ENCODE assay signal across 11 cellular contexts in the genomic region with DNA sequence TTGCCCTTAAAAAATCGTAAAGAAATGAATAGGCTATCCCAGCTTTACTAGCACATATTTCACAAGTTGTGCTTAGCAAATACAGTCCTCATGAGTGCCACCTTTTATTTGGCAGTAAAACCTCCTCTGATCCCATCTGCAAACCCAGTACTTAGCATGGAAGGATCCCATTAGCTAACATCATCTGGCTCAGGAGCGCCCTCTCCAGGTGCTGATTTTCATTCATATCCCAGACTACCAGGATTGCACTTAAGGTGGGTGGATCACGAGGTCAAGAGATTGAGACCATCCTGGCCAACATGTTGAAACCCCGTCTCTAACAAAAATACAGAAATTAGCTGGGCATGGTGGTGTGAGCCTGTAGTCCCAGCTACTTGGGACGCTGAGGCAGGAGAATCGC.
DNase-seq lines count a peak whose midpoint lies in the region; ATAC-seq and TF ChIP-seq lines count a peak whose summit lies in the region.
"Had no signal": no experiment of that assay in that cellular context is flagged by ENCODE, and none has a peak within 500 bp of the region (broad histone marks: within the 10 kb centered on the region; RNA-seq: fewer than 3 reads in every experiment).

No MANE protein-coding gene starts in this region.

- H3K27ac ChIP-seq in DOHH2 (ENCODE audit: low read depth, low read length) (no peak overlapping the region), ovary (no peak overlapping the region)

- H3K27ac Mint-ChIP-seq in chondrocyte (ENCODE audit: unreplicated experiment) = no peak overlapping the region

- H3K4me1 ChIP-seq in DOHH2 (ENCODE audit: control insufficient read depth, low read length) (no peaks in the 10 kb centered on the region), Loucy (ENCODE audit: insufficient read depth, low read length, poor library complexity, severe bottlenecking) (no peaks in the 10 kb centered on the region), ovary (ENCODE audit: insufficient read depth) (no peaks in the 10 kb centered on the region)

- H3K4me3 ChIP-seq in DOHH2 (ENCODE audit: low read length) = no peak overlapping the region
- H3K4me3 ChIP-seq in Loucy (ENCODE audit: low read length, poor library complexity, severe bottlenecking) = no peak overlapping the region
- no peak overlapping the region for H3K4me3 ChIP-seq in ovary

- intact Hi-C loops in ovary (cut with DNase I) = no loop called here

- no peaks in the 10 kb centered on the region for H3K79me2 ChIP-seq in DOHH2 (ENCODE audit: control insufficient read depth, low read length)
- no peaks in the 10 kb centered on the region for H3K79me2 ChIP-seq in Loucy (ENCODE audit: insufficient read depth, low read length)

- no peaks in the 10 kb centered on the region for H3K27me3 Mint-ChIP-seq in chondrocyte (ENCODE audit: low read depth)

- H3K4me3 Mint-ChIP-seq in chondrocyte (ENCODE audit: unreplicated experiment) = no peak overlapping the region

- H3F3A ChIP-seq in DOHH2 (ENCODE audit: control insufficient read depth, insufficient read depth) (no peaks in the 10 kb centered on the region), Loucy (ENCODE audit: low read depth) (no peaks in the 10 kb centered on the region)

- 68 to 80% (median 76%) methylated on average over 6 of the region's 6 CpGs for WGBS in ovary, 3 donors

- ATAC-seq in GM18498 (IDR thresholded peaks at IDR 0.05; ENCODE audit: unreplicated experiment) = no peak
- ATAC-seq: right cardiac atrium had no signal

- H3K9me3 Mint-ChIP-seq in chondrocyte (ENCODE audit: low read depth) = no peaks in the 10 kb centered on the region

- no peaks in the 10 kb centered on the region for H3K36me3 Mint-ChIP-seq in chondrocyte (ENCODE audit: low read depth)

- H3K9me2 ChIP-seq in DOHH2 (replicated peaks; ENCODE audit: control insufficient read depth, low read length) = no peaks in the 10 kb centered on the region
- no peaks in the 10 kb centered on the region for H3K9me2 ChIP-seq in Loucy (replicated peaks; ENCODE audit: low read depth, low read length)

- no peaks in the 10 kb centered on the region for H3K9me3 ChIP-seq in DOHH2 (ENCODE audit: control insufficient read depth, insufficient read depth, low read length)
- H3K9me3 ChIP-seq in Loucy (ENCODE audit: insufficient read depth, low read depth, low read length) = no peaks in the 10 kb centered on the region
- no peaks in the 10 kb centered on the region for H3K9me3 ChIP-seq in ovary

- TF ChIP-seq CTCF in DOHH2 (IDR thresholded peaks at IDR 0.05; ENCODE audit: low read depth, low read length, poor library complexity, severe bottlenecking) (peak; percentile 42), Loucy (conservative IDR thresholded peaks at IDR 0.05; ENCODE audit: low read length) (peak; percentile 65), chondrocyte (IDR thresholded peaks at IDR 0.05) (peak; percentile 44), ovary (IDR thresholded peaks at IDR 0.05) (no peak), GM13976 (IDR thresholded peaks at IDR 0.05; ENCODE audit: borderline replicate concordance, control extremely low read depth, extremely low read depth, insufficient read depth, missing control alignments) (no peak)

- no peak overlapping the region for H3K4me2 ChIP-seq in DOHH2 (ENCODE audit: low read length)
- H3K4me2 ChIP-seq in Loucy (ENCODE audit: low read depth, low read length, poor library complexity, severe bottlenecking) = no peak overlapping the region

- no peak overlapping the region for H2AFZ ChIP-seq in Loucy (ENCODE audit: low read length)

- DNase-seq in A172 (ENCODE audit: low spot score) (peak; percentile 9), chondrocyte (ENCODE audit: low spot score) (no peak), T-helper 9 cell (no peak), ovary (no peak), GM13976 (ENCODE audit: low spot score) (no peak)
- DNase-seq: NCI-H1048, right cardiac atrium, trophoblast cell had no signal

- H3K36me3 ChIP-seq in DOHH2 (ENCODE audit: control insufficient read depth, low read length) (no peaks in the 10 kb centered on the region), Loucy (ENCODE audit: insufficient read depth, low read length) (no peaks in the 10 kb centered on the region), ovary (no peaks in the 10 kb centered on the region)

- H4K20me1 ChIP-seq in DOHH2 (ENCODE audit: control insufficient read depth, insufficient read depth, low read depth, low read length) (no peaks in the 10 kb centered on the region), Loucy (ENCODE audit: insufficient read depth, low read length, poor library complexity, severe bottlenecking) (no peaks in the 10 kb centered on the region)

- H3K27me3 ChIP-seq in DOHH2 (ENCODE audit: control insufficient read depth, low read length) (no peaks in the 10 kb centered on the region), Loucy (ENCODE audit: insufficient read depth, low read length, poor library complexity, severe bottlenecking) (no peaks in the 10 kb centered on the region), ovary (no peaks in the 10 kb centered on the region)

- in situ Hi-C loops in GM13976 (cut with MboI; ENCODE audit: low sequenced_read_pairs, unreplicated experiment) = no loop called here

- H3K9ac ChIP-seq in Loucy (ENCODE audit: low read depth, low read length, poor library complexity, severe bottlenecking) = no peak overlapping the region

- no peak for TF ChIP-seq EP300 in ovary (IDR thresholded peaks at IDR 0.05)

- H3K4me1 Mint-ChIP-seq in chondrocyte (ENCODE audit: low read depth) = peaks cover 20% of the 10 kb centered on the region

- TF ChIP-seq POLR2A in ovary (IDR thresholded peaks at IDR 0.05) = no peak

Comparison
In these comparisons a context has a peak if more than half of its experiments do, and no peak if none do; other contexts are left out.
1. CTCF ChIP-seq: peak in DOHH2 (single experiment), Loucy (single experiment) and chondrocyte (single experiment); none in ovary (0 of 3) and GM13976 (single experiment).